8 cellular contexts compared by ENCODE assay signal in genomic region chr1:64917328-64917861, GRCh38. TPM values are rescaled to one million over a fixed set of nuclear protein-coding genes. Genes with fewer than 3 reads are reported as not detected.
DNase-seq lines count a peak whose midpoint lies in the region; ATAC-seq, FAIRE-seq and TF ChIP-seq lines count a peak whose summit lies in the region.

No MANE protein-coding gene starts in this region.

- H3K27me3 ChIP-seq in right cardiac atrium (ENCODE audit: control insufficient read depth, insufficient read depth) (no peaks in the 10 kb centered on the region), small intestine (ENCODE audit: control insufficient read depth in 2 of 2, insufficient read depth in 2 of 2, low read length in 2 of 2) (no peaks in the 10 kb centered on the region)

- H3K4me3 ChIP-seq in right cardiac atrium (ENCODE audit: low read length), result no peak overlapping the region
- H3K4me3 ChIP-seq in small intestine (ENCODE audit: low read depth in 1 of 2, low read length in 2 of 2), result no peak overlapping the region

- no peaks in the 10 kb centered on the region for H3K9me3 ChIP-seq in right cardiac atrium (ENCODE audit: control insufficient read depth, low read length)
- H3K9me3 ChIP-seq in small intestine (ENCODE audit: control insufficient read depth, low read depth), result no peaks in the 10 kb centered on the region

- ATAC-seq in stimulated activated naive CD8-positive, alpha-beta T cell treated with anti-CD3 and anti-CD28 coated beads, Interleukin-15, Interleukin-2, amounts not matched to agents 100 U/mL and 50 U/mL, for 24 hours, result no peak
- ATAC-seq in activated B cell treated with CpG ODN at 0.5 μM for 24 hours (ENCODE audit: low read depth), result peak; percentile 14
- peak; percentile 83 to 94 for ATAC-seq in right cardiac atrium
- ATAC-seq in HG02763 (IDR thresholded peaks at IDR 0.05; ENCODE audit: unreplicated experiment), result no peak

- no peaks in the 10 kb centered on the region for H3K27me3 Mint-ChIP-seq in stimulated activated naive CD8-positive, alpha-beta T cell treated with anti-CD3 and anti-CD28 coated beads, Interleukin-15, Interleukin-2, amounts not matched to agents 100 ng/mL and 50 ng/mL, for 24 hours
- H3K27me3 Mint-ChIP-seq in activated B cell treated with CpG ODN at 0.5 μM for 24 hours, result no peaks in the 10 kb centered on the region
- no peaks in the 10 kb centered on the region for H3K27me3 Mint-ChIP-seq in T-helper 2 cell treated with Interferon-gamma antibody and Interleukin-4, amounts not matched to agents 5 μg/mL and 100 μg/mL, for 36 hours (ENCODE audit: low read depth)

- POLR2A ChIA-PET in activated B cell treated with CpG ODN at 0.5 μM for 24 hours (lab: Charles Lee), result interaction anchor here (0.6 to 0.7 kb wide), 3 partner anchors 53 to 126 kb away, joined by 3 to 7 read pairs (median 3); no protein-coding TSS in a partner anchor

- H3K9me3 Mint-ChIP-seq in stimulated activated naive CD8-positive, alpha-beta T cell treated with anti-CD3 and anti-CD28 coated beads, Interleukin-15, Interleukin-2, amounts not matched to agents 100 ng/mL and 50 ng/mL, for 24 hours, result no peaks in the 10 kb centered on the region
- H3K9me3 Mint-ChIP-seq in activated B cell treated with CpG ODN at 0.5 μM for 24 hours, result no peaks in the 10 kb centered on the region
- no peaks in the 10 kb centered on the region for H3K9me3 Mint-ChIP-seq in T-helper 2 cell treated with Interferon-gamma antibody and Interleukin-4, amounts not matched to agents 5 μg/mL and 100 μg/mL, for 36 hours

- no peak for TF ChIP-seq CTCF in activated B cell treated with CpG ODN at 0.5 μM for 24 hours (IDR thresholded peaks at IDR 0.05)

- no peak for FAIRE-seq in small intestine (lab: Jason Lieb, UNC)

- H3K36me3 ChIP-seq in small intestine (ENCODE audit: control insufficient read depth in 2 of 2, insufficient read depth in 2 of 2, low read length in 2 of 2), result no peaks in the 10 kb centered on the region

- H3K4me3 Mint-ChIP-seq in stimulated activated naive CD8-positive, alpha-beta T cell treated with anti-CD3 and anti-CD28 coated beads, Interleukin-15, Interleukin-2, amounts not matched to agents 100 ng/mL and 50 ng/mL, for 24 hours, result no peak overlapping the region
- peak overlapping the region; percentile 63 for H3K4me3 Mint-ChIP-seq in activated B cell treated with CpG ODN at 0.5 μM for 24 hours
- H3K4me3 Mint-ChIP-seq in T-helper 2 cell treated with Interferon-gamma antibody and Interleukin-4, amounts not matched to agents 5 μg/mL and 100 μg/mL, for 36 hours, result no peak overlapping the region

- H3K27ac ChIP-seq in right cardiac atrium (ENCODE audit: low read length), result peak overlapping the region; percentile 73
- peak overlapping the region; percentile 1 to 85 for H3K27ac ChIP-seq in small intestine (ENCODE audit: low read depth in 1 of 2, low read length in 1 of 2)

- H3K27ac Mint-ChIP-seq in stimulated activated naive CD8-positive, alpha-beta T cell treated with anti-CD3 and anti-CD28 coated beads, Interleukin-15, Interleukin-2, amounts not matched to agents 100 ng/mL and 50 ng/mL, for 24 hours, result peak overlapping the region; percentile 39
- peak overlapping the region; percentile 80 for H3K27ac Mint-ChIP-seq in activated B cell treated with CpG ODN at 0.5 μM for 24 hours
- no peak overlapping the region for H3K27ac Mint-ChIP-seq in T-helper 2 cell treated with Interferon-gamma antibody and Interleukin-4, amounts not matched to agents 5 μg/mL and 100 μg/mL, for 36 hours

- intact Hi-C loops in activated B cell treated with CpG ODN at 0.5 μM for 24 hours (cut with micrococcal nuclease) (loop anchor here (2.0 kb wide), 1 partner anchor 15 kb away; no protein-coding TSS in a partner anchor), right cardiac atrium (cut with DNase I) (no loop called here)

- no peak for DNase-seq in stimulated activated naive CD8-positive, alpha-beta T cell treated with anti-CD3 and anti-CD28 coated beads, Interleukin-15, Interleukin-2, amounts not matched to agents 100 U/mL and 50 U/mL, for 24 hours
- DNase-seq in activated B cell treated with CpG ODN at 0.5 μM for 24 hours (no peak), right cardiac atrium (peak; percentile 72 to 82 (median 78)), small intestine (no peak), DMS79 (lab: John Stamatoyannopoulos, UW) (no peak)
- DNase-seq in T-helper 2 cell treated with Interferon-gamma antibody and Interleukin-4, amounts not matched to agents 5 μg/mL and 100 μg/mL, for 36 hours (ENCODE audit: low spot score), result no peak

- CTCF ChIA-PET in activated B cell treated with CpG ODN at 0.5 μM for 24 hours (lab: Charles Lee), result interaction anchor here (1.1 kb wide), 1 partner anchor 103 kb away, joined by 3 read pairs; no protein-coding TSS in a partner anchor

- WGBS in right cardiac atrium, result 22% methylated on average over 3 of the region's 3 CpGs
- 51 to 72% (median 70%) methylated on average over 3 of the region's 3 CpGs for WGBS in small intestine, 3 donors

- H3K4me1 ChIP-seq in right cardiac atrium (ENCODE audit: control insufficient read depth, insufficient read depth, low read length) (peaks cover 21% of the 10 kb centered on the region), small intestine (ENCODE audit: control insufficient read depth in 2 of 2, insufficient read depth in 1 of 2, low read depth in 1 of 2, low read length in 1 of 2) (peaks cover 19 to 44% of the 10 kb centered on the region in 2 donors)

- H3K36me3 Mint-ChIP-seq in stimulated activated naive CD8-positive, alpha-beta T cell treated with anti-CD3 and anti-CD28 coated beads, Interleukin-15, Interleukin-2, amounts not matched to agents 100 ng/mL and 50 ng/mL, for 24 hours (ENCODE audit: low read depth), result peaks cover 7% of the 10 kb centered on the region
- peaks cover 14% of the 10 kb centered on the region for H3K36me3 Mint-ChIP-seq in activated B cell treated with CpG ODN at 0.5 μM for 24 hours (ENCODE audit: low read depth)
- peaks cover 4% of the 10 kb centered on the region for H3K36me3 Mint-ChIP-seq in T-helper 2 cell treated with Interferon-gamma antibody and Interleukin-4, amounts not matched to agents 5 μg/mL and 100 μg/mL, for 36 hours (ENCODE audit: low read depth)

- H3K4me1 Mint-ChIP-seq in stimulated activated naive CD8-positive, alpha-beta T cell treated with anti-CD3 and anti-CD28 coated beads, Interleukin-15, Interleukin-2, amounts not matched to agents 100 ng/mL and 50 ng/mL, for 24 hours (ENCODE audit: low read depth), result peaks cover 95% of the 10 kb centered on the region
- peaks cover 93% of the 10 kb centered on the region for H3K4me1 Mint-ChIP-seq in activated B cell treated with CpG ODN at 0.5 μM for 24 hours
- H3K4me1 Mint-ChIP-seq in T-helper 2 cell treated with Interferon-gamma antibody and Interleukin-4, amounts not matched to agents 5 μg/mL and 100 μg/mL, for 36 hours (ENCODE audit: low read depth), result peaks cover 42% of the 10 kb centered on the region

RNA-seq across cellular contexts. Expression of gene JAK1, which starts 49.0 kb away (rescaled TPM):
- 195 and 215 TPM in 2 replicates for total RNA-seq in activated B cell treated with CpG ODN at 0.5 μM for 24 hours
- total RNA-seq in right cardiac atrium, result 100 to 1,000 TPM in 1 of 4 donors, 10 to 100 TPM in 3; 76.6 to 106 (median 88.0) TPM
- 33.1 TPM for polyA plus RNA-seq in right cardiac atrium
- 10 to 100 TPM; 29.4 to 33.3 (median 31.9) TPM for polyA plus RNA-seq in small intestine

Comparison
In these comparisons a context has a peak if more than half of its experiments do, and no peak if none do; other contexts are left out.
1. ATAC-seq: peak in activated B cell treated with CpG ODN at 0.5 μM for 24 hours (single experiment) and right cardiac atrium (2 of 2); none in stimulated activated naive CD8-positive, alpha-beta T cell treated with anti-CD3 and anti-CD28 coated beads, Interleukin-15, Interleukin-2, amounts not matched to agents 100 U/mL and 50 U/mL, for 24 hours (single experiment) and HG02763 (single experiment).
2. DNase-seq: peak in right cardiac atrium (3 of 3); none in stimulated activated naive CD8-positive, alpha-beta T cell treated with anti-CD3 and anti-CD28 coated beads, Interleukin-15, Interleukin-2, amounts not matched to agents 100 U/mL and 50 U/mL, for 24 hours (single experiment), activated B cell treated with CpG ODN at 0.5 μM for 24 hours (single experiment), small intestine (single experiment), DMS79 (single experiment) and T-helper 2 cell treated with Interferon-gamma antibody and Interleukin-4, amounts not matched to agents 5 μg/mL and 100 μg/mL, for 36 hours (single experiment).